9 cellular contexts compared by ENCODE assay signal in the genomic region with DNA sequence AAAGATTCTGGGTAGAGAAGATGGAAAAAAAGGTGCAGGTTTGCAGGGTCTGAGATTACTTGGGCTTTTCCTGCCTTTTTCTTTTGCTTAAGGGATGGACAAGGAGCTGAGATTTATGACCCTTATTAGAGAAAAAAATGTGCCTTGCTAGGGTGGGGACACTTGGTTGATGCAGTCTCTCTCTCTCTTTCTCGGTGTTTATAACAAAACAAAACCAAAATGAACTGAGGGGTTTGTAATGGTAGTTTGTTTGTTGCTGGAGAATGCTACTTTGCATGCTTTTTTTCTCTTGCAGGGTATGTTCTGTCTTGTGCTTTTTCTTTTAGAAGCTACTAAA. TPM values are rescaled to one million over a fixed set of nuclear protein-coding genes. Genes with fewer than 3 reads are reported as not detected.
DNase-seq lines count a peak whose midpoint lies in the region; ATAC-seq, FAIRE-seq and TF ChIP-seq lines count a peak whose summit lies in the region.
"Had no signal": no experiment of that assay in that cellular context is flagged by ENCODE, and none has a peak within 500 bp of the region (broad histone marks: within the 10 kb centered on the region; RNA-seq: fewer than 3 reads in every experiment).

No MANE protein-coding gene starts in this region.

- no peak for TF ChIP-seq RAD21 in GM12878 (IDR thresholded peaks at IDR 0.05; ENCODE audit: insufficient read depth, low read depth, low read length)

- H3K9me3 ChIP-seq in GM12878 (replicated peaks; ENCODE audit: control insufficient read depth, insufficient read depth, low read length) (peaks cover 2% of the 10 kb centered on the region; the same call in 1 of the 3 replicates), left lung (no peaks in the 10 kb centered on the region), stomach (no peaks in the 10 kb centered on the region)
- no peaks in the 10 kb centered on the region for H3K9me3 ChIP-seq in effector memory CD4-positive, alpha-beta T cell (ENCODE audit: control insufficient read depth, low read length)

- H3K4me1 ChIP-seq in GM12878 (ENCODE audit: control insufficient read depth, insufficient read depth, low read length) (no peaks in the 10 kb centered on the region), left lung (peaks cover 7 to 46% of the 10 kb centered on the region in 2 donors), stomach (peaks cover 25 to 76% (median 57%) of the 10 kb centered on the region in 4 donors)
- no peaks in the 10 kb centered on the region for H3K4me1 ChIP-seq in effector memory CD4-positive, alpha-beta T cell (ENCODE audit: control insufficient read depth, insufficient read depth, low read length, poor library complexity, severe bottlenecking)

- H3K27ac ChIP-seq in GM12878 (ENCODE audit: control insufficient read depth, insufficient read depth) (no peak overlapping the region), left lung (peak overlapping the region; percentile 86 to 96), stomach (peak overlapping the region; percentile 44 to 96 (median 93))
- H3K27ac ChIP-seq in effector memory CD4-positive, alpha-beta T cell (ENCODE audit: insufficient read depth, low read length, poor library complexity, severe bottlenecking) = no peak overlapping the region

- ATAC-seq in GM12878 (no peak), left lung (no peak), HG02840 (IDR thresholded peaks at IDR 0.05; ENCODE audit: low FRiP score, unreplicated experiment) (no peak)

- intact Hi-C loops in GM12878 (cut with micrococcal nuclease; ENCODE audit: unreplicated experiment) (no loop called here), left lung (cut with DNase I) (no loop called here), stomach (cut with DNase I; ENCODE audit: low total_unique reads) (no loop called here)

- CTCF ChIA-PET in GM12878 (lab: Yijun Ruan, JAX) = no interaction called here

- H3K36me3 ChIP-seq in GM12878 (ENCODE audit: control insufficient read depth in 2 of 2, insufficient read depth in 2 of 2, low read length in 1 of 2) = no peaks in the 10 kb centered on the region
- H3K36me3 ChIP-seq in left lung = peaks cover 0 to 14% of the 10 kb centered on the region in 2 donors
- peaks cover 6 to 18% (median 15%) of the 10 kb centered on the region in 4 donors for H3K36me3 ChIP-seq in stomach
- no peaks in the 10 kb centered on the region for H3K36me3 ChIP-seq in effector memory CD4-positive, alpha-beta T cell (ENCODE audit: control insufficient read depth, insufficient read depth, low read length)

- H3K9ac ChIP-seq in GM12878 (ENCODE audit: control insufficient read depth, insufficient read depth, low read length) = no peak overlapping the region

- H3K4me2 ChIP-seq in GM12878 (ENCODE audit: control insufficient read depth, insufficient read depth) = 0 out of 2 replicates have a peak overlapping the region, but pooled peaks have one; percentile 7

- RAD21 ChIA-PET in GM12878 (lab: Charles Lee; ENCODE audit: unreplicated experiment) = no interaction called here

- H3K27ac Mint-ChIP-seq in IgD-negative memory B cell = peak overlapping the region; percentile 94 to 99 (median 98)
- H3K27ac Mint-ChIP-seq: activated T-helper 1 cell treated with anti-CD3 and anti-CD28 coated beads, Interleukin-12 subunit alpha, Interleukin-12 subunit beta, Interleukin-2, Interleukin-4 antibody, amounts not matched to agents 30 ng/mL and 10 ng/mL and 1 ng/mL, durations not matched to agents 14 hours and 24 hours and 36 hours had no signal

- POLR2A ChIA-PET in GM12878 (lab: Charles Lee) = no interaction called here

- H3K4me3 ChIP-seq in GM12878 (peak overlapping the region; percentile 32; the same call in 1 of the 2 replicates), left lung (peak overlapping the region in 1 of 2 donors; percentile 44), stomach (peak overlapping the region; percentile 45 to 60 (median 53))
- H3K4me3 ChIP-seq in effector memory CD4-positive, alpha-beta T cell (ENCODE audit: insufficient read depth, low read depth, low read length, poor library complexity, severe bottlenecking) = no peak overlapping the region

- peak overlapping the region; percentile 71 to 88 (median 78) for H3K4me3 Mint-ChIP-seq in IgD-negative memory B cell

- no peak overlapping the region for H2AFZ ChIP-seq in GM12878 (ENCODE audit: control insufficient read depth, low read depth, low read length)

- H4K20me1 ChIP-seq in GM12878 (ENCODE audit: control insufficient read depth, insufficient read depth) = no peaks in the 10 kb centered on the region

- no peak for DNase-seq in GM12878 (ENCODE audit: low read depth, low spot score)
- no peak for DNase-seq in left lung
- DNase-seq in stomach = no peak
- DNase-seq in effector memory CD4-positive, alpha-beta T cell = no peak
- no peak for DNase-seq in stimulated activated naive CD4-positive, alpha-beta T cell (lab: John Stamatoyannopoulos, UW)
- DNase-seq in activated gamma-delta T cell treated with Interleukin-2 at 50 U/mL for 16 hours = no peak

- H3K36me3 Mint-ChIP-seq in IgD-negative memory B cell = peaks cover 16% of the 10 kb centered on the region

- H3K27me3 ChIP-seq in GM12878 (replicated peaks in 1 of 2; ENCODE audit: control insufficient read depth in 2 of 2, insufficient read depth in 2 of 2, low read length in 1 of 2) = peaks cover 0 to 2% of the 10 kb centered on the region in 2 experiments
- peaks cover 0 to 32% of the 10 kb centered on the region in 2 donors for H3K27me3 ChIP-seq in left lung
- H3K27me3 ChIP-seq in stomach = peaks cover 0 to 10% (median 0%) of the 10 kb centered on the region in 3 donors
- H3K27me3 ChIP-seq in effector memory CD4-positive, alpha-beta T cell (replicated peaks; ENCODE audit: control insufficient read depth, insufficient read depth, low read length, poor library complexity, severe bottlenecking) = peaks cover 3% of the 10 kb centered on the region

- H3K27me3 Mint-ChIP-seq in IgD-negative memory B cell = peaks cover 4% of the 10 kb centered on the region

- BruUV-seq in GM12878 (replicated peaks; lab: Mats Ljungman, UMichigan) = no TSS peak

- TF ChIP-seq CTCF in GM12878 (IDR thresholded peaks at IDR 0.05 in 2 of 3, conservative IDR thresholded peaks at IDR 0.05 in 1 of 3; ENCODE audit: control insufficient read depth in 2 of 3, extremely low read depth in 1 of 3, insufficient read depth in 1 of 3, low read depth in 3 of 3, low read length in 3 of 3) (no peak), left lung (IDR thresholded peaks at IDR 0.05) (no peak), stomach (IDR thresholded peaks at IDR 0.05) (no peak)

- peaks cover 2 to 8% (median 3%) of the 10 kb centered on the region in 3 donors for H3K9me3 Mint-ChIP-seq in IgD-negative memory B cell
- H3K9me3 Mint-ChIP-seq: activated T-helper 1 cell treated with anti-CD3 and anti-CD28 coated beads, Interleukin-12 subunit alpha, Interleukin-12 subunit beta, Interleukin-2, Interleukin-4 antibody, amounts not matched to agents 30 ng/mL and 10 ng/mL and 1 ng/mL, durations not matched to agents 14 hours and 24 hours and 36 hours had no signal

- 46% methylated on average over 1 of the region's 1 CpG for WGBS in GM12878 (ENCODE audit: insufficient coverage, insufficient replicate concordance, low lambda C conversion rate, missing lambda C conversion rate)
- WGBS in stomach, 5 donors = 53 to 77% (median 62%) methylated on average over 1 of the region's 1 CpG

- in situ Hi-C loops in GM12878 (cut with MboI) = no loop called here

- SMC1A ChIA-PET in GM12878 (lab: Charles Lee; ENCODE audit: uncharacterized antibody, unreplicated experiment) = interaction anchor here (1.0 kb wide), 1 partner anchor 8 kb away, joined by 3 read pairs; no protein-coding TSS in a partner anchor

- TF ChIP-seq EP300 in GM12878 (IDR thresholded peaks at IDR 0.05; ENCODE audit: borderline replicate concordance in 1 of 2, control insufficient read depth in 1 of 2, low read depth in 2 of 2, low read length in 2 of 2) (no peak), stomach (IDR thresholded peaks at IDR 0.05) (no peak)

- FAIRE-seq in GM12878 (lab: Jason Lieb, UNC) = no peak

- no peak for TF ChIP-seq POLR2A in GM12878 (IDR thresholded peaks at IDR 0.05; ENCODE audit: low read depth, low read length)
- no peak for TF ChIP-seq POLR2A in stomach (IDR thresholded peaks at IDR 0.05)

- no peaks in the 10 kb centered on the region; the same call in 1 of the 2 replicates for H3K79me2 ChIP-seq in GM12878 (ENCODE audit: control insufficient read depth, insufficient read depth, low read length)

- H3K4me1 Mint-ChIP-seq in IgD-negative memory B cell = peaks cover 30 to 44% (median 40%) of the 10 kb centered on the region in 3 donors

TF ChIP-seq in GM12878, 131 proteins besides CTCF, POLR2A, EP300 and RAD21 (continues in another document):
- TF ChIP-seq TCF12 (IDR thresholded peaks at IDR 0.05; ENCODE audit: low read depth, low read length) (no peak), SUZ12 (IDR thresholded peaks at IDR 0.05; ENCODE audit: unreplicated experiment) (no peak), WRNIP1 (IDR thresholded peaks at IDR 0.05; ENCODE audit: borderline replicate concordance, low read depth, low read length) (no peak), RAD51 (IDR thresholded peaks at IDR 0.05) (no peak), TCF3 (IDR thresholded peaks at IDR 0.05; ENCODE audit: borderline replicate concordance, insufficient read depth, low read depth, low read length) (no peak)

RNA-seq across cellular contexts. Expression of gene ZNF532, which starts 0.3 kb away (rescaled TPM):
- 14.8 TPM for polyA plus RNA-seq in IgD-negative memory B cell
- 14.2 and 16.9 TPM in 2 replicates for total RNA-seq in GM12878 (2013; cell fraction: nucleolus; rRNA removed)
- total RNA-seq in GM12878 (2014; rRNA removed) = 0.90 and 2.1 TPM in 2 replicates
- total RNA-seq in GM12878 (2014; rRNA removed; fragmentation: Illumina TruSeq; extraction: Trizol) = 1.6 and 2.3 TPM in 2 replicates
- total RNA-seq in GM12878 (2021) = 1.4 and 1.9 TPM in 2 replicates
- 1.4 TPM for polyA plus RNA-seq in GM12878 (2011; ENCODE audit: low read depth)
- 2.1 and 2.3 TPM in 2 replicates for polyA plus RNA-seq in GM12878 (2011; rRNA removed)
- polyA plus RNA-seq in GM12878 (2011; cell fraction: cytosol; rRNA removed) = 3.0 and 3.8 TPM in 2 replicates
- 1.5 and 1.7 TPM in 2 replicates for polyA plus RNA-seq in GM12878 (2011; cell fraction: nucleus; rRNA removed)
- 1.8 and 2.1 TPM in 2 replicates for polyA plus RNA-seq in GM12878 (2012)
- 3.4 and 4.2 TPM in 2 replicates for polyA plus RNA-seq in GM12878 (2014; fragmentation: Illumina TruSeq; extraction: Trizol)
- 1 to 10 TPM in 1 of 2 experiments, under 1 TPM in 1; 0.44 to 1.3 TPM for polyA plus RNA-seq in GM12878 (2014; fragmentation: Nextera tagmentation; extraction: Ambion mirVana)
- polyA plus RNA-seq in GM12878 (2014; rRNA removed) = 1.6 and 1.9 TPM in 2 replicates
- polyA plus RNA-seq in GM12878 (2016; fragmentation: Nextera tagmentation; extraction: Ambion mirVana) = under 1 TPM; 0.63 to 0.84 TPM
- polyA minus RNA-seq in GM12878 (2011; rRNA and poly(A)+ RNA removed) = 4.6 and 5.0 TPM in 2 replicates
- polyA minus RNA-seq in GM12878 (2011; cell fraction: cytosol; rRNA and poly(A)+ RNA removed) = 0.73 and 1.9 TPM in 2 replicates
- 0.77 and 0.85 TPM in 2 replicates for polyA minus RNA-seq in GM12878 (2011; cell fraction: nucleus; rRNA and poly(A)+ RNA removed)
- total RNA-seq in left lung = 10 to 100 TPM; 56.2 to 66.2 TPM
- 10 to 100 TPM in 4 of 5 donors, 1 to 10 TPM in 1; 2.9 to 53.7 (median 46.8) TPM for total RNA-seq in stomach
- polyA plus RNA-seq in stomach = 1 to 10 TPM; 9.5 to 9.6 (median 9.6) TPM

Comparison
In these comparisons a context has a peak if more than half of its experiments do, and no peak if none do; other contexts are left out.
1. H3K27ac ChIP-seq: peak in left lung (2 of 2) and stomach (5 of 5); none in GM12878 (single experiment) and effector memory CD4-positive, alpha-beta T cell (single experiment).